ENCODE assay signal across 9 cellular contexts in genomic region chr3:171810278-171811058, GRCh38. TPM values are rescaled to one million over a fixed set of nuclear protein-coding genes. Genes with fewer than 3 reads are reported as not detected.
DNase-seq lines count a peak whose midpoint lies in the region; ATAC-seq, FAIRE-seq and TF ChIP-seq lines count a peak whose summit lies in the region.
"Had no signal": no experiment of that assay in that cellular context is flagged by ENCODE, and none has a peak within 500 bp of the region (broad histone marks: within the 10 kb centered on the region; RNA-seq: fewer than 3 reads in every experiment).

Gene PLD1 (minus strand): TSS chr3:171810483. CDS start chr3:171738051, 72,432 bp downstream.

- H4K20me1 ChIP-seq in HepG2 (ENCODE audit: insufficient read depth, low read length) = no peaks in the 10 kb centered on the region

- TF ChIP-seq CTCF in HFF-Myc (IDR thresholded peaks at IDR 0.05; ENCODE audit: low read depth, low read length, missing control alignments) = no peak
- TF ChIP-seq CTCF in HepG2 (CRISPR knock-in tag; IDR thresholded peaks at IDR 0.05) = no peak; the same call in 1 of the 2 replicates

- intact Hi-C loops in HepG2 (cut with micrococcal nuclease; ENCODE audit: unreplicated experiment) = loop anchor here (2.0 kb wide), 1 partner anchor 14 kb away; no protein-coding TSS in a partner anchor

- H3K4me2 ChIP-seq in HepG2 (ENCODE audit: low read depth, low read length) = peak within 1 kb of the TSS; percentile 83

- no peak within 1 kb of the TSS for H2AFZ ChIP-seq in HepG2 (ENCODE audit: low read length)

- H3K36me3 ChIP-seq in duodenal mucosa (ENCODE audit: control insufficient read depth in 1 of 2, insufficient read depth in 2 of 2, low read length in 2 of 2) = no peaks in the 10 kb centered on the region
- H3K36me3 ChIP-seq in HepG2 (replicated peaks in 1 of 2; ENCODE audit: control insufficient read depth in 1 of 2, insufficient read depth in 2 of 2, low read length in 2 of 2) = no peaks in the 10 kb centered on the region

- no TSS peak for BruUV-seq in HepG2 (replicated peaks; lab: Mats Ljungman, UMichigan)

- FAIRE-seq in HepG2 (lab: Jason Lieb, UNC) = no peak

- in situ Hi-C loops in HepG2 (cut with HindIII; ENCODE audit: extremely low pct_ligation_motif_present, low pct_unique_long_range_greater_than_20kb) = no loop called here

- peak; percentile 50 to 74 for DNase-seq in NCI-H524 (lab: John Stamatoyannopoulos, UW)
- DNase-seq in NCI-H524 treated with DMSO at 0.1 percent for 48 hours (lab: John Stamatoyannopoulos, UW) = no peak
- no peak for DNase-seq in HFF-Myc (ENCODE audit: extremely low read depth, low read depth)
- DNase-seq in NCI-H1105 (lab: John Stamatoyannopoulos, UW) = peak; percentile 90
- peak; percentile 32 for DNase-seq in activated CD4-positive, CD25-positive, alpha-beta regulatory T cell treated with anti-CD3 and anti-CD28 coated beads, Interleukin-2, amount 50 U/mL, for 72 hours
- DNase-seq in HepG2 (ENCODE audit: low spot score) = peak; percentile 77
- DNase-seq in stimulated activated CD4-positive, alpha-beta T cell treated with anti-CD3 and anti-CD28 coated beads, Interleukin-4, amount 100 ng/mL, for 4 hours = peak; percentile 8 to 28
- DNase-seq: DND-41 had no signal

- peak; percentile 43 to 75; a peak in 3 of 4 replicates for TF ChIP-seq POLR2A in HepG2 (IDR thresholded peaks at IDR 0.05; ENCODE audit: insufficient read depth in 1 of 2, low read depth in 2 of 2, low read length in 2 of 2)

- no peaks in the 10 kb centered on the region for H3K27me3 ChIP-seq in duodenal mucosa (ENCODE audit: control insufficient read depth in 1 of 2, insufficient read depth in 2 of 2, low read length in 2 of 2)
- no peaks in the 10 kb centered on the region; a peak in 1 of 5 replicates for H3K27me3 ChIP-seq in HepG2 (ENCODE audit: control insufficient read depth in 1 of 2, insufficient read depth in 2 of 2, low read length in 2 of 2)

- H3K9ac ChIP-seq in duodenal mucosa (ENCODE audit: low read depth in 1 of 2, low read length in 2 of 2) = peak within 1 kb of the TSS; percentile 69 to 81
- H3K9ac ChIP-seq in HepG2 (ENCODE audit: insufficient read depth, low read depth, low read length) = peak within 1 kb of the TSS; percentile 90

- H3K4me3 ChIP-seq in HFF-Myc (replicated peaks; ENCODE audit: low read depth, low read length) = peak within 1 kb of the TSS; percentile 55
- peak within 1 kb of the TSS; percentile 74 to 91 for H3K4me3 ChIP-seq in duodenal mucosa (ENCODE audit: low read depth in 1 of 2, low read length in 2 of 2)
- H3K4me3 ChIP-seq in HepG2 (replicated peaks in 1 of 3; ENCODE audit: insufficient read depth in 1 of 3, low read depth in 2 of 3, low read length in 3 of 3) = peak within 1 kb of the TSS; percentile 73 to 91 (median 85)

- peaks cover 24 to 26% of the 10 kb centered on the region in 2 donors for H3K4me1 ChIP-seq in duodenal mucosa (ENCODE audit: control insufficient read depth in 1 of 2, insufficient read depth in 2 of 2, low read length in 2 of 2)
- H3K4me1 ChIP-seq in HepG2 (ENCODE audit: insufficient read depth, low read length) = peaks cover 58% of the 10 kb centered on the region

- no peaks in the 10 kb centered on the region for H3K9me3 ChIP-seq in duodenal mucosa (ENCODE audit: control insufficient read depth in 1 of 2, low read length in 2 of 2)
- H3K9me3 ChIP-seq in HepG2 (ENCODE audit: low read length) = no peaks in the 10 kb centered on the region

- peak; percentile 40 for TF ChIP-seq RAD21 in HepG2 (CRISPR knock-in tag; IDR thresholded peaks at IDR 0.05)

- ATAC-seq in HepG2 = peak; percentile 87

- WGBS in HepG2 (ENCODE audit: low lambda C conversion rate) = 8% methylated on average over 6 of the region's 58 CpGs

- peaks cover 54% of the 10 kb centered on the region for H3K79me2 ChIP-seq in HepG2 (ENCODE audit: insufficient read depth, low read length)

- CTCF ChIA-PET in HepG2 (lab: Yijun Ruan, JAX; ENCODE audit: low intra/inter-chr PET ratio, low total read pairs) = no interaction called here

- TF ChIP-seq EP300 in HepG2 (IDR thresholded peaks at IDR 0.05; ENCODE audit: low read depth in 2 of 2, low read length in 2 of 2) (no peak), HepG2 (CRISPR knock-in tag; IDR thresholded peaks at IDR 0.05; ENCODE audit: borderline replicate concordance) (peak; percentile 42; the same call in 1 of the 2 replicates)

- H3K27ac ChIP-seq in duodenal mucosa (ENCODE audit: low read depth, low read length) (peak within 1 kb of the TSS; percentile 80), HepG2 (ENCODE audit: extremely low read length, insufficient read depth, low read length) (peak within 1 kb of the TSS; percentile 96)

- POLR2A ChIA-PET in HepG2 (lab: Yijun Ruan, JAX) = interaction anchor here (0.5 to 6.5 kb wide), 20 partner anchors 9 to 393 kb away, joined by 3 to 91 read pairs (median 6); partner anchors contain the start of genes FNDC3B and TMEM212

TF ChIP-seq in HepG2, 621 proteins besides CTCF, POLR2A, EP300 and RAD21 (continues in another document):
- TF ChIP-seq RARA (CRISPR knock-in tag; IDR thresholded peaks at IDR 0.05) (peak; percentile 76), EZH2 (conservative IDR thresholded peaks at IDR 0.05; ENCODE audit: low read depth, low read length) (no peak), IKZF4 (CRISPR knock-in tag; IDR thresholded peaks at IDR 0.05; ENCODE audit: borderline replicate concordance, low read depth, not compliant biosample characterization) (no peak), MAX (IDR thresholded peaks at IDR 0.05) (peak; percentile 60; the same call in 1 of the 2 replicates), HNRNPL (IDR thresholded peaks at IDR 0.05; ENCODE audit: low read depth, low read length) (no peak), POLR2AphosphoS2 (IDR thresholded peaks at IDR 0.05; ENCODE audit: low read depth, low read length) (no peak), SOX13 (IDR thresholded peaks at IDR 0.05) (no peak), SOX13 (CRISPR knock-in tag; conservative IDR thresholded peaks at IDR 0.05 in 1 of 2, IDR thresholded peaks at IDR 0.05 in 1 of 2) (peak in 1 of 2 experiments; percentile 65; a peak in 1 of 4 replicates), AKAP8 (CRISPR knock-in tag; IDR thresholded peaks at IDR 0.05) (no peak), CEBPG (CRISPR knock-in tag; IDR thresholded peaks at IDR 0.05) (peak; percentile 41; the same call in 1 of the 2 replicates), ZBTB42 (CRISPR knock-in tag; IDR thresholded peaks at IDR 0.05) (peak; percentile 92), ZNF672 (CRISPR knock-in tag; IDR thresholded peaks at IDR 0.05) (no peak), HHEX (CRISPR knock-in tag; IDR thresholded peaks at IDR 0.05) (no peak), FOXP1 (IDR thresholded peaks at IDR 0.05) (no peak), FOXP1 (CRISPR knock-in tag; IDR thresholded peaks at IDR 0.05) (0 out of 2 replicates have a peak, but pooled peaks have one; percentile 24), PRMT3 (CRISPR knock-in tag; IDR thresholded peaks at IDR 0.05; ENCODE audit: borderline replicate concordance, low read depth) (0 out of 2 replicates have a peak, but pooled peaks have one; percentile 23), ZNF773 (CRISPR knock-in tag; IDR thresholded peaks at IDR 0.05; ENCODE audit: borderline replicate concordance) (no peak)

RNA-seq across cellular contexts. Expression of gene PLD1, which starts in this region (rescaled TPM):
- 27.1 and 33.6 TPM in 2 replicates for total RNA-seq in HepG2 (2016; rRNA removed; fragmentation: Illumina TruSeq; extraction: Trizol)
- total RNA-seq in HepG2 (2016; cell fraction: cytosol; rRNA removed; fragmentation: Illumina TruSeq; extraction: Trizol; ENCODE audit: low read depth) = 12.6 and 14.9 TPM in 2 replicates
- total RNA-seq in HepG2 (2016; cell fraction: insoluble cytoplasmic fraction; rRNA removed; fragmentation: Illumina TruSeq; extraction: Trizol) = 28.7 and 35.7 TPM in 2 replicates
- total RNA-seq in HepG2 (2016; cell fraction: membrane; rRNA removed; fragmentation: Illumina TruSeq; extraction: Trizol) = 12.9 and 13.9 TPM in 2 replicates
- 61.9 and 62.3 TPM in 2 replicates for total RNA-seq in HepG2 (2016; cell fraction: nucleus; rRNA removed; fragmentation: Illumina TruSeq; extraction: Trizol)
- 50.3 and 59.4 TPM in 2 replicates for polyA plus RNA-seq in HepG2 (2011; rRNA removed)
- 28.6 and 41.2 TPM in 2 replicates for polyA plus RNA-seq in HepG2 (2011; cell fraction: cytosol; rRNA removed)
- polyA plus RNA-seq in HepG2 (2011; cell fraction: nucleus; rRNA removed) = 71.6 and 77.3 TPM in 2 replicates
- polyA plus RNA-seq in HepG2 (2012) = 41.8 and 49.9 TPM in 2 replicates
- polyA plus RNA-seq in HepG2 (2016; cell fraction: cytosol; fragmentation: Illumina TruSeq; extraction: Trizol; ENCODE audit: low read depth) = 3.8 and 4.4 TPM in 2 replicates
- 25.0 and 25.2 TPM in 2 replicates for polyA plus RNA-seq in HepG2 (2016; cell fraction: insoluble cytoplasmic fraction; fragmentation: Illumina TruSeq; extraction: Trizol; ENCODE audit: low read depth)
- polyA plus RNA-seq in HepG2 (2016; cell fraction: membrane; fragmentation: Illumina TruSeq; extraction: Trizol; ENCODE audit: low read depth) = 6.2 and 6.8 TPM in 2 replicates
- polyA plus RNA-seq in HepG2 (2016; cell fraction: nucleus; fragmentation: Illumina TruSeq; extraction: Trizol; ENCODE audit: insufficient read depth, low read depth) = 33.1 and 33.7 TPM in 2 replicates
- polyA minus RNA-seq in HepG2 (2011; rRNA and poly(A)+ RNA removed; ENCODE audit: low replicate concordance) = 21.7 and 144 TPM in 2 replicates
- 63.4 and 75.3 TPM in 2 replicates for polyA minus RNA-seq in HepG2 (2011; cell fraction: cytosol; rRNA and poly(A)+ RNA removed)
- 391 and 460 TPM in 2 replicates for polyA minus RNA-seq in HepG2 (2011; cell fraction: nucleus; rRNA and poly(A)+ RNA removed)

Comparison
In these comparisons a context has a peak if more than half of its experiments do, and no peak if none do; other contexts are left out.
1. DNase-seq: peak in NCI-H524 (2 of 2), NCI-H1105 (single experiment), activated CD4-positive, CD25-positive, alpha-beta regulatory T cell treated with anti-CD3 and anti-CD28 coated beads, Interleukin-2, amount 50 U/mL, for 72 hours (single experiment), HepG2 (single experiment) and stimulated activated CD4-positive, alpha-beta T cell treated with anti-CD3 and anti-CD28 coated beads, Interleukin-4, amount 100 ng/mL, for 4 hours (2 of 2); none in NCI-H524 treated with DMSO at 0.1 percent for 48 hours (single experiment) and HFF-Myc (single experiment).
2. Peak in every context shown above with its lines, with median percentiles within 50 percentile points of each other: H3K4me3 ChIP-seq.